Comparison of ENCODE assay signal across 8 cellular contexts in the genomic region with DNA sequence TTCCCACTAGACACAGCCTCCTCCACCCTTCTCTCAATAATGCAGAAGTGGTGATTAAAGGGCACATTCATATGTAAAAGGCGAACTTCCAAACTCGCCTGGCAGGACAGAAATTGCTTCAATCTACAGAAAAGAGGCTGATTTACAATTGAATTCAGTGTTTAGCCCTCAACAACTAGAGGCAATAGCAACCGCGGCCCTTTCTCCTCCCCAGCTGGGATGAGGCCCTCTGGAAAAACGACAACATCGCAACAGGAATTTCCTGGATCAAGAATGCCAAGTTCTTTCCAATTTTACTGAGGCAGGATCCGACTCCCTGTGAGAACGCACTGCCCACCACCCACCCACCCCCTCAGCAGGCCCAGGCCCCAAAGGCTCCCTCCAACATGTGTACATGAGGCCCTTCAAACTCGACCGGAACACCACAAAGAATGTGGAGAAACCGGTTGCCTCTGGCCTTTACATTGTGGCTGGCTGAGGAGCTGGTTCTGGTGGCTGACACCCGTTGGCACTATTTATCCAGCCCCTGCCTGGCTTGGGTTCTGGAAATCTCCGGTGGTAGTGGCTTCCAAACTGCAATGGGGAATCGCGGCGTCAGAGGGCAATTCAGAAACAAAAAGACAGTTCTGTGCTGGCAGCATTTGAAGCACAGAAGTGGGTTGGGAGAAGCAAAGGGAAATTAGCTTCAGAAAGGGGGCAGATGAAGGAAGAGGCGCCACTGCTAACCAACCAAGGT. TPM values are rescaled to one million over a fixed set of nuclear protein-coding genes. Genes with fewer than 3 reads are reported as not detected.
DNase-seq lines count a peak whose midpoint lies in the region; ATAC-seq and TF ChIP-seq lines count a peak whose summit lies in the region.

No MANE protein-coding gene starts in this region.

- peaks cover 100% of the 10 kb centered on the region for H3K79me2 ChIP-seq in neural progenitor cell (ENCODE audit: low read depth)
- peaks cover 98% of the 10 kb centered on the region for H3K79me2 ChIP-seq in Karpas-422 (ENCODE audit: low read length)

- H3K36me3 Mint-ChIP-seq in activated CD4-positive, alpha-beta memory T cell treated with anti-CD3 and anti-CD28 coated beads, Interleukin-2, amount 10 ng/mL, durations not matched to agents 7 days and 5 days (ENCODE audit: low read depth), result peaks cover 25% of the 10 kb centered on the region
- peaks cover 5% of the 10 kb centered on the region for H3K36me3 Mint-ChIP-seq in neural progenitor cell

- H3K9ac ChIP-seq in neural progenitor cell (no peak overlapping the region), Karpas-422 (ENCODE audit: low read length) (no peak overlapping the region)

- H3K4me3 ChIP-seq in HAP-1, result peak overlapping the region; percentile 4; the same call in 1 of the 2 replicates
- peak overlapping the region; percentile 5 for H3K4me3 ChIP-seq in fibroblast of villous mesenchyme (ENCODE audit: low read depth, low read length)
- peak overlapping the region; percentile 3 for H3K4me3 ChIP-seq in neural progenitor cell
- no peak overlapping the region for H3K4me3 ChIP-seq in Karpas-422 (ENCODE audit: low read length)

- CTCF ChIA-PET in activated CD4-positive, alpha-beta memory T cell treated with anti-CD3 and anti-CD28 coated beads, Interleukin-2, amount 10 ng/mL, durations not matched to agents 7 days and 5 days (lab: Charles Lee), result interaction anchor here (1.1 kb wide), 1 partner anchor 47 kb away, joined by 3 read pairs; no protein-coding TSS in a partner anchor

- no peak for ATAC-seq in HG02588 (IDR thresholded peaks at IDR 0.05; ENCODE audit: unreplicated experiment)

- POLR2A ChIA-PET in activated CD4-positive, alpha-beta memory T cell treated with anti-CD3 and anti-CD28 coated beads, Interleukin-2, amount 10 ng/mL, durations not matched to agents 7 days and 5 days (lab: Charles Lee), result interaction anchor here (1.6 kb wide), 1 partner anchor 36 kb away, joined by 6 read pairs; a partner anchor contains a TSS

- H3K4me1 ChIP-seq in HAP-1, result peaks cover 65% of the 10 kb centered on the region
- H3K4me1 ChIP-seq in neural progenitor cell, result peaks cover 64% of the 10 kb centered on the region
- H3K4me1 ChIP-seq in Karpas-422 (ENCODE audit: low read length), result no peaks in the 10 kb centered on the region

- no peaks in the 10 kb centered on the region for H3K9me3 ChIP-seq in HAP-1
- no peaks in the 10 kb centered on the region for H3K9me3 ChIP-seq in neural progenitor cell (ENCODE audit: low read depth)
- H3K9me3 ChIP-seq in Karpas-422 (ENCODE audit: low read length), result no peaks in the 10 kb centered on the region

- peaks cover 63% of the 10 kb centered on the region for H3K4me1 Mint-ChIP-seq in activated CD4-positive, alpha-beta memory T cell treated with anti-CD3 and anti-CD28 coated beads, Interleukin-2, amount 10 ng/mL, durations not matched to agents 7 days and 5 days
- H3K4me1 Mint-ChIP-seq in neural progenitor cell, result peaks cover 86% of the 10 kb centered on the region

- TF ChIP-seq CTCF in 22Rv1 (IDR thresholded peaks at IDR 0.05) (no peak), fibroblast of villous mesenchyme (IDR thresholded peaks at IDR 0.05; ENCODE audit: insufficient read depth, low read depth, low read length) (no peak), neural progenitor cell (IDR thresholded peaks at IDR 0.05) (no peak)

- H2AFZ ChIP-seq in neural progenitor cell (replicated peaks) (no peak overlapping the region), Karpas-422 (ENCODE audit: low read length) (no peak overlapping the region)

- H3K27me3 ChIP-seq in HAP-1 (ENCODE audit: low read depth) (no peaks in the 10 kb centered on the region), neural progenitor cell (no peaks in the 10 kb centered on the region), Karpas-422 (ENCODE audit: low read length) (no peaks in the 10 kb centered on the region)

- H3F3A ChIP-seq in neural progenitor cell (ENCODE audit: low read depth), result peaks cover 91% of the 10 kb centered on the region

- H3K27ac Mint-ChIP-seq in activated CD4-positive, alpha-beta memory T cell treated with anti-CD3 and anti-CD28 coated beads, Interleukin-2, amount 10 ng/mL, durations not matched to agents 7 days and 5 days, result peak overlapping the region; percentile 59
- peak overlapping the region; percentile 98 for H3K27ac Mint-ChIP-seq in neural progenitor cell

- in situ Hi-C loops in HAP-1 (cut with MboI; ENCODE audit: low sequenced_read_pairs), result no loop called here

- H3K4me2 ChIP-seq in neural progenitor cell (peak overlapping the region; percentile 60), Karpas-422 (ENCODE audit: low read depth, low read length, poor library complexity, severe bottlenecking) (no peak overlapping the region)

- H3K27ac ChIP-seq in 22Rv1, result peak overlapping the region; percentile 65
- H3K27ac ChIP-seq in neural progenitor cell, result peak overlapping the region; percentile 97
- H3K27ac ChIP-seq in Karpas-422 (ENCODE audit: low read length), result no peak overlapping the region

- H3K36me3 ChIP-seq in HAP-1 (replicated peaks) (peaks cover 12% of the 10 kb centered on the region), neural progenitor cell (no peaks in the 10 kb centered on the region), Karpas-422 (ENCODE audit: insufficient read depth, low read length) (peaks cover 20% of the 10 kb centered on the region; the same call in 1 of the 2 replicates)

- H3K9me3 Mint-ChIP-seq in activated CD4-positive, alpha-beta memory T cell treated with anti-CD3 and anti-CD28 coated beads, Interleukin-2, amount 10 ng/mL, durations not matched to agents 7 days and 5 days, result no peaks in the 10 kb centered on the region
- H3K9me3 Mint-ChIP-seq in neural progenitor cell, result no peaks in the 10 kb centered on the region

- H4K20me1 ChIP-seq in neural progenitor cell (ENCODE audit: low read depth) (peaks cover 96% of the 10 kb centered on the region), Karpas-422 (ENCODE audit: insufficient read depth, low read depth, low read length) (peaks cover 73% of the 10 kb centered on the region)

- DNase-seq in HAP-1 (ENCODE audit: low spot score in 2 of 2), result peak; percentile 90 to 100
- no peak for DNase-seq in activated CD4-positive, alpha-beta memory T cell treated with anti-CD3 and anti-CD28 coated beads, Interleukin-2, amount 10 ng/mL, durations not matched to agents 7 days and 5 days
- peak; percentile 76 for DNase-seq in fibroblast of villous mesenchyme (ENCODE audit: low read depth)
- DNase-seq in neural progenitor cell (ENCODE audit: low spot score), result peak; percentile 61
- DNase-seq in Karpas-422, result no peak
- no peak for DNase-seq in stimulated activated CD8-positive, alpha-beta memory T cell treated with anti-CD3 and anti-CD28 coated beads, Interleukin-4, amount 100 ng/mL, for 48 hours

- no peak overlapping the region for H3K4me3 Mint-ChIP-seq in activated CD4-positive, alpha-beta memory T cell treated with anti-CD3 and anti-CD28 coated beads, Interleukin-2, amount 10 ng/mL, durations not matched to agents 7 days and 5 days
- H3K4me3 Mint-ChIP-seq in neural progenitor cell, result peak overlapping the region; percentile 74

- H3K27me3 Mint-ChIP-seq in activated CD4-positive, alpha-beta memory T cell treated with anti-CD3 and anti-CD28 coated beads, Interleukin-2, amount 10 ng/mL, durations not matched to agents 7 days and 5 days, result no peaks in the 10 kb centered on the region
- H3K27me3 Mint-ChIP-seq in neural progenitor cell (ENCODE audit: insufficient read depth, low read depth), result peaks cover 3% of the 10 kb centered on the region

- no peaks in the 10 kb centered on the region for H3K9me2 ChIP-seq in Karpas-422 (replicated peaks; ENCODE audit: insufficient read depth, low read length)

RNA-seq across cellular contexts. Expression of a gene that starts 36.8 kb away (rescaled TPM):
- 10 to 100 TPM; 37.8 to 44.2 TPM for total RNA-seq in activated CD4-positive, alpha-beta memory T cell treated with anti-CD3 and anti-CD28 coated beads, Interleukin-2, amount 10 ng/mL, durations not matched to agents 7 days and 5 days
- total RNA-seq in fibroblast of villous mesenchyme, result 14.8 and 20.3 TPM in 2 replicates
- 59.0 and 59.4 TPM in 2 replicates for total RNA-seq in neural progenitor cell (ENCODE audit: low replicate concordance)
- total RNA-seq in Karpas-422 (2014; rRNA removed; shearing (Covaris generic); ENCODE audit: low replicate concordance), result 33.0 and 44.1 TPM in 2 replicates

Comparison
In these comparisons a context has a peak if more than half of its experiments do, and no peak if none do; other contexts are left out.
1. DNase-seq: peak in HAP-1 (2 of 2), fibroblast of villous mesenchyme (single experiment) and neural progenitor cell (single experiment); none in activated CD4-positive, alpha-beta memory T cell treated with anti-CD3 and anti-CD28 coated beads, Interleukin-2, amount 10 ng/mL, durations not matched to agents 7 days and 5 days (single experiment), Karpas-422 (single experiment) and stimulated activated CD8-positive, alpha-beta memory T cell treated with anti-CD3 and anti-CD28 coated beads, Interleukin-4, amount 100 ng/mL, for 48 hours (single experiment).